In the genomic region with DNA sequence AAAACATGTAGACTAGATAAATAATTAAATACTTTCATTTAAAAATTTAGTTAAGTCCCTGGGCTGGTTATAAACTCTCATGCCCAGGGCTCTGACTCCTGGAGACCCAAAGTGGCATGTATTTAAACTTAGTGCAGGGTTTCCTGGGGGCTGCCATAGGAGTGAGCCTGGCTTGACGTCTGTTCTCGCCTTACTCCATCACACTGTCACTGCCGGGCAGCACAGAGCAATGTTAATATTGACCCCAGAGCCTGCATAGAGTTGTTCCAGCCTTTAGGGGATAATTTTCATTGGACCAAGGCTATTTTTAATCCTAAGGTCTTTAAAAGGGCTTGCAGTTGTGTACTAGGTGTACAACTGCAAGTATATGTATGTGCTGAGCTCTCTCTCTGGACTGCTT, we compare ENCODE assay signal across 26 cellular contexts. TPM values are rescaled to one million over a fixed set of nuclear protein-coding genes. Genes with fewer than 3 reads are reported as not detected.
DNase-seq lines count a peak whose midpoint lies in the region; ATAC-seq, FAIRE-seq and TF ChIP-seq lines count a peak whose summit lies in the region.
"Had no signal": no experiment of that assay in that cellular context is flagged by ENCODE, and none has a peak within 500 bp of the region (broad histone marks: within the 10 kb centered on the region; RNA-seq: fewer than 3 reads in every experiment).

No MANE protein-coding gene starts in this region.

- DNase-seq in cardiac muscle cell (ENCODE audit: low read depth in 1 of 2, low spot score in 1 of 2) (no peak), cardiac septum (ENCODE audit: low spot score) (no peak), right lobe of liver (no peak), HepG2 (ENCODE audit: low spot score) (no peak), gastrocnemius medialis (no peak), HuH-7 (ENCODE audit: low spot score) (no peak)
- DNase-seq: 8988T; ACHN; AML-193; BE2C; Calu3; CD4-positive, alpha-beta memory T cell; COR-L47; DMS53; DMS79 treated with DMSO at 0.1 percent for 48 hours; GF-D8; H9 had no signal

- no peak overlapping the region for H3K4me3 ChIP-seq in cardiac muscle cell
- H3K4me3 ChIP-seq in right lobe of liver = no peak overlapping the region
- no peak overlapping the region for H3K4me3 ChIP-seq in HepG2 (replicated peaks in 1 of 3; ENCODE audit: insufficient read depth in 1 of 3, low read depth in 2 of 3, low read length in 3 of 3)
- H3K4me3 ChIP-seq in neutrophil (ENCODE audit: low read depth in 1 of 2, low read length in 1 of 2) = no peak overlapping the region
- H3K4me3 ChIP-seq in gastrocnemius medialis = no peak overlapping the region
- H3K4me3 ChIP-seq: A549; BLaER1 treated with 17β-estradiol and CSF1 and Interleukin-3, amounts not matched to agents 10 nM and 100 nM; GM23338 had no signal

- H3K27me3 ChIP-seq in cardiac muscle cell = no peaks in the 10 kb centered on the region
- no peaks in the 10 kb centered on the region for H3K27me3 ChIP-seq in right lobe of liver
- no peaks in the 10 kb centered on the region for H3K27me3 ChIP-seq in HepG2 (ENCODE audit: control insufficient read depth in 1 of 2, insufficient read depth in 2 of 2, low read length in 2 of 2)
- H3K27me3 ChIP-seq in neutrophil = no peaks in the 10 kb centered on the region
- H3K27me3 ChIP-seq in gastrocnemius medialis = no peaks in the 10 kb centered on the region
- H3K27me3 ChIP-seq: BE2C; BLaER1 treated with 17β-estradiol and CSF1 and Interleukin-3, amounts not matched to agents 10 nM and 100 nM had no signal

- CTCF ChIA-PET in HepG2 (lab: Yijun Ruan, JAX; ENCODE audit: low intra/inter-chr PET ratio, low total read pairs) = no interaction called here

- FAIRE-seq in HepG2 (lab: Jason Lieb, UNC) = no peak
- FAIRE-seq: A549, GM12891, GM18507, GM19239 had no signal

- 48% methylated on average over 3 of the region's 3 CpGs for WGBS in right lobe of liver (ENCODE audit: insufficient coverage, low coverage, low lambda C conversion rate, missing lambda C conversion rate)
- WGBS in HepG2 (ENCODE audit: low lambda C conversion rate) = 98% methylated on average over 3 of the region's 3 CpGs

- BruUV-seq in HepG2 (replicated peaks; lab: Mats Ljungman, UMichigan) = no TSS peak

- H3K27ac ChIP-seq in cardiac muscle cell = peak overlapping the region; percentile 3
- H3K27ac ChIP-seq in right lobe of liver = no peak overlapping the region
- no peak overlapping the region for H3K27ac ChIP-seq in HepG2 (ENCODE audit: extremely low read length, insufficient read depth, low read length)
- peak overlapping the region; percentile 53 for H3K27ac ChIP-seq in neutrophil
- peak overlapping the region in 3 of 4 donors; percentile 32 to 69 (median 45) for H3K27ac ChIP-seq in gastrocnemius medialis
- H3K27ac ChIP-seq: A549 had no signal

- H3K36me3 ChIP-seq in cardiac muscle cell (no peaks in the 10 kb centered on the region), right lobe of liver (no peaks in the 10 kb centered on the region), HepG2 (replicated peaks in 1 of 2; ENCODE audit: control insufficient read depth in 1 of 2, insufficient read depth in 2 of 2, low read length in 2 of 2) (peaks cover 1 to 4% of the 10 kb centered on the region in 2 experiments; a peak in 2 of 5 replicates), neutrophil (no peaks in the 10 kb centered on the region), gastrocnemius medialis (no peaks in the 10 kb centered on the region)
- H3K36me3 ChIP-seq: BE2C had no signal

- no peak for TF ChIP-seq EP300 in HepG2 (IDR thresholded peaks at IDR 0.05; ENCODE audit: low read depth in 2 of 2, low read length in 2 of 2)
- no peak for TF ChIP-seq EP300 in HepG2 (CRISPR knock-in tag; IDR thresholded peaks at IDR 0.05; ENCODE audit: borderline replicate concordance)

- in situ Hi-C loops in HepG2 (cut with HindIII; ENCODE audit: extremely low pct_ligation_motif_present, low pct_unique_long_range_greater_than_20kb) = no loop called here
- in situ Hi-C loops in gastrocnemius medialis (cut with MboI; ENCODE audit: low sequenced_read_pairs in 4 of 4) = no loop called here

- TF ChIP-seq CTCF in cardiac muscle cell (IDR thresholded peaks at IDR 0.05; ENCODE audit: low read depth, low read length) (no peak), right lobe of liver (IDR thresholded peaks at IDR 0.05) (no peak), HepG2 (CRISPR knock-in tag; IDR thresholded peaks at IDR 0.05) (no peak), neutrophil (IDR thresholded peaks at IDR 0.05) (no peak), gastrocnemius medialis (IDR thresholded peaks at IDR 0.05 in 4 of 5, conservative IDR thresholded peaks at IDR 0.05 in 1 of 5) (no peak)

- H2AFZ ChIP-seq in HepG2 (ENCODE audit: low read length) = no peak overlapping the region
- H2AFZ ChIP-seq: GM23338 had no signal

- H3K79me2 ChIP-seq in HepG2 (ENCODE audit: insufficient read depth, low read length) = peaks cover 80% of the 10 kb centered on the region

- no peak for TF ChIP-seq RAD21 in HepG2 (CRISPR knock-in tag; IDR thresholded peaks at IDR 0.05)

- H4K20me1 ChIP-seq in HepG2 (ENCODE audit: insufficient read depth, low read length) = peaks cover 4% of the 10 kb centered on the region

- H3K9ac ChIP-seq in HepG2 (ENCODE audit: insufficient read depth, low read depth, low read length) = no peak overlapping the region
- H3K9ac ChIP-seq: BLaER1 treated with 17β-estradiol and CSF1 and Interleukin-3, amounts not matched to agents 10 nM and 100 nM had no signal

- H3K4me1 ChIP-seq in cardiac muscle cell (ENCODE audit: low read depth) (peaks cover 11% of the 10 kb centered on the region), right lobe of liver (peaks cover 0 to 40% (median 16%) of the 10 kb centered on the region in 4 donors), HepG2 (ENCODE audit: insufficient read depth, low read length) (peaks cover 12% of the 10 kb centered on the region; the same call in 1 of the 2 replicates), neutrophil (ENCODE audit: control insufficient read depth in 1 of 2, insufficient read depth in 1 of 2, low read depth in 1 of 2, low read length in 1 of 2) (peaks cover 19 to 37% of the 10 kb centered on the region in 2 experiments), gastrocnemius medialis (peaks cover 31 to 38% of the 10 kb centered on the region in 2 donors)
- H3K4me1 ChIP-seq: A549, BE2C had no signal

- intact Hi-C loops in cardiac septum (cut with DNase I) (no loop called here), right lobe of liver (cut with DNase I) (no loop called here), HepG2 (cut with micrococcal nuclease; ENCODE audit: unreplicated experiment) (no loop called here), gastrocnemius medialis (cut with DNase I; ENCODE audit: low total_unique reads) (no loop called here)

- no peaks in the 10 kb centered on the region for H3K9me3 ChIP-seq in cardiac muscle cell (ENCODE audit: low read depth)
- H3K9me3 ChIP-seq in right lobe of liver = no peaks in the 10 kb centered on the region
- no peaks in the 10 kb centered on the region for H3K9me3 ChIP-seq in HepG2 (ENCODE audit: low read length)
- H3K9me3 ChIP-seq in neutrophil = no peaks in the 10 kb centered on the region
- H3K9me3 ChIP-seq in gastrocnemius medialis = no peaks in the 10 kb centered on the region
- H3K9me3 ChIP-seq: BE2C had no signal

- H3K4me2 ChIP-seq in HepG2 (ENCODE audit: low read depth, low read length) = no peak overlapping the region
- H3K4me2 ChIP-seq: A549, GM23338 had no signal

- POLR2A ChIA-PET in HepG2 (lab: Yijun Ruan, JAX) = no interaction called here

- peak; percentile 20 to 44 (median 24) for ATAC-seq in right lobe of liver
- no peak for ATAC-seq in HepG2
- peak in 1 of 2 donors; percentile 46 for ATAC-seq in gastrocnemius medialis
- no peak for ATAC-seq in GM19452 (IDR thresholded peaks at IDR 0.05; ENCODE audit: unreplicated experiment)
- ATAC-seq: A549, GM23338, HCT116 had no signal

- TF ChIP-seq POLR2A in right lobe of liver (IDR thresholded peaks at IDR 0.05) = no peak
- TF ChIP-seq POLR2A in HepG2 (IDR thresholded peaks at IDR 0.05; ENCODE audit: insufficient read depth in 1 of 2, low read depth in 2 of 2, low read length in 2 of 2) = no peak
- TF ChIP-seq POLR2A in gastrocnemius medialis (IDR thresholded peaks at IDR 0.05) = no peak

TF ChIP-seq in HepG2, 621 proteins besides CTCF, POLR2A, EP300 and RAD21 (continues in another document):
- TF ChIP-seq ADNP (CRISPR knock-in tag; IDR thresholded peaks at IDR 0.05) = no peak

RNA-seq across cellular contexts. Expression of gene KIAA0232, which starts 31.2 kb away (rescaled TPM):
- 25.8 and 28.7 TPM in 2 replicates for total RNA-seq in cardiac muscle cell
- polyA plus RNA-seq in cardiac muscle cell = 27.4 and 30.0 TPM in 2 replicates
- total RNA-seq in cardiac septum = 73.0 TPM
- total RNA-seq in right lobe of liver = 10 to 100 TPM; 12.0 to 23.8 (median 16.5) TPM
- 17.1 and 24.1 TPM in 2 replicates for total RNA-seq in HepG2 (2016; rRNA removed; fragmentation: Illumina TruSeq; extraction: Trizol)
- 10.8 and 11.4 TPM in 2 replicates for total RNA-seq in HepG2 (2016; cell fraction: cytosol; rRNA removed; fragmentation: Illumina TruSeq; extraction: Trizol; ENCODE audit: low read depth)
- 17.2 and 22.3 TPM in 2 replicates for total RNA-seq in HepG2 (2016; cell fraction: insoluble cytoplasmic fraction; rRNA removed; fragmentation: Illumina TruSeq; extraction: Trizol)
- 11.9 and 12.9 TPM in 2 replicates for total RNA-seq in HepG2 (2016; cell fraction: membrane; rRNA removed; fragmentation: Illumina TruSeq; extraction: Trizol)
- total RNA-seq in HepG2 (2016; cell fraction: nucleus; rRNA removed; fragmentation: Illumina TruSeq; extraction: Trizol) = 25.6 and 32.5 TPM in 2 replicates
- 7.8 and 8.1 TPM in 2 replicates for polyA plus RNA-seq in HepG2 (2011; rRNA removed)
- polyA plus RNA-seq in HepG2 (2011; cell fraction: cytosol; rRNA removed) = 3.8 and 5.9 TPM in 2 replicates
- 9.7 and 12.4 TPM in 2 replicates for polyA plus RNA-seq in HepG2 (2011; cell fraction: nucleus; rRNA removed)
- 10.7 and 10.9 TPM in 2 replicates for polyA plus RNA-seq in HepG2 (2012)
- polyA plus RNA-seq in HepG2 (2016; cell fraction: cytosol; fragmentation: Illumina TruSeq; extraction: Trizol; ENCODE audit: low read depth) = 0.92 and 1.4 TPM in 2 replicates
- 13.7 and 13.8 TPM in 2 replicates for polyA plus RNA-seq in HepG2 (2016; cell fraction: insoluble cytoplasmic fraction; fragmentation: Illumina TruSeq; extraction: Trizol; ENCODE audit: low read depth)
- 2.4 and 2.8 TPM in 2 replicates for polyA plus RNA-seq in HepG2 (2016; cell fraction: membrane; fragmentation: Illumina TruSeq; extraction: Trizol; ENCODE audit: low read depth)
- 20.4 and 20.5 TPM in 2 replicates for polyA plus RNA-seq in HepG2 (2016; cell fraction: nucleus; fragmentation: Illumina TruSeq; extraction: Trizol; ENCODE audit: insufficient read depth, low read depth)
- 22.4 and 23.8 TPM in 2 replicates for polyA minus RNA-seq in HepG2 (2011; rRNA and poly(A)+ RNA removed; ENCODE audit: low replicate concordance)
- polyA minus RNA-seq in HepG2 (2011; cell fraction: cytosol; rRNA and poly(A)+ RNA removed) = 6.6 and 9.1 TPM in 2 replicates
- polyA minus RNA-seq in HepG2 (2011; cell fraction: nucleus; rRNA and poly(A)+ RNA removed) = 29.7 and 41.5 TPM in 2 replicates
- total RNA-seq in gastrocnemius medialis = 10 to 100 TPM; 39.1 to 66.4 (median 60.4) TPM

Comparison
In these comparisons a context has a peak if more than half of its experiments do, and no peak if none do; other contexts are left out.
1. ATAC-seq: peak in right lobe of liver (4 of 4); none in HepG2 (single experiment) and GM19452 (single experiment).
2. H3K27ac ChIP-seq: peak in cardiac muscle cell (single experiment), neutrophil (single experiment) and gastrocnemius medialis (3 of 4); none in right lobe of liver (0 of 3) and HepG2 (single experiment).